ENCODE assay signal across 1 cellular context in genomic region chr15:48360841-48361240, GRCh38.
TF ChIP-seq lines count a peak whose summit lies in the region.

No MANE protein-coding gene starts in this region.

TF ChIP-seq in GM12878, 131 proteins besides CTCF, POLR2A, EP300 and RAD21 (continued from another document):
- TF ChIP-seq CEBPZ (IDR thresholded peaks at IDR 0.05; ENCODE audit: low read depth, low read length) = no peak
- TF ChIP-seq IRF4 (IDR thresholded peaks at IDR 0.05; ENCODE audit: low read depth, low read length) = no peak
- TF ChIP-seq E2F8 (IDR thresholded peaks at IDR 0.05; ENCODE audit: low read depth, partially characterized antibody) = no peak
- no peak for TF ChIP-seq TCF3 (IDR thresholded peaks at IDR 0.05; ENCODE audit: borderline replicate concordance, insufficient read depth, low read depth, low read length)
- no peak for TF ChIP-seq YY1 (IDR thresholded peaks at IDR 0.05; ENCODE audit: low read depth, low read length)
- no peak for TF ChIP-seq MTA3 (IDR thresholded peaks at IDR 0.05; ENCODE audit: borderline replicate concordance, low read length)
- TF ChIP-seq SIN3A (IDR thresholded peaks at IDR 0.05; ENCODE audit: low read depth, low read length) = no peak
